11 cellular contexts compared by ENCODE assay signal in genomic region chr4:184348311-184349233, GRCh38.
A peak's percentile ranks its signal among the peaks of the same experiment; 100 is the strongest.
DNase-seq lines count a peak whose midpoint lies in the region; ATAC-seq and TF ChIP-seq lines count a peak whose summit lies in the region.
"Had no signal": no experiment of that assay in that cellular context is flagged by ENCODE, and none has a peak within 500 bp of the region (broad histone marks: within the 10 kb centered on the region; RNA-seq: fewer than 3 reads in every experiment).

No MANE protein-coding gene starts in this region.

- H3K27me3 Mint-ChIP-seq in natural killer cell (ENCODE audit: low read depth in 2 of 2): no peaks in the 10 kb centered on the region
- no peaks in the 10 kb centered on the region for H3K27me3 Mint-ChIP-seq in activated T-helper 2 cell treated with anti-CD3 and anti-CD28 coated beads, Interferon-gamma antibody, Interleukin-2, Interleukin-4, amounts not matched to agents 10 μg/mL and 5 μg/mL and 100 μg/mL, durations not matched to agents 14 hours and 24 hours and 36 hours (ENCODE audit: low read depth)

- peak overlapping the region; percentile 11 for H2AFZ ChIP-seq in ACC112 (ENCODE audit: low read length, unreplicated experiment)

- TF ChIP-seq POLR2A in esophagus squamous epithelium (IDR thresholded peaks at IDR 0.05): no peak

- H3K27me3 ChIP-seq in ACC112 (ENCODE audit: insufficient read depth, low read length): no peaks in the 10 kb centered on the region
- no peaks in the 10 kb centered on the region for H3K27me3 ChIP-seq in esophagus squamous epithelium
- H3K27me3 ChIP-seq: BE2C had no signal

- H3K9me3 Mint-ChIP-seq in natural killer cell: no peaks in the 10 kb centered on the region
- no peaks in the 10 kb centered on the region for H3K9me3 Mint-ChIP-seq in activated T-helper 2 cell treated with anti-CD3 and anti-CD28 coated beads, Interferon-gamma antibody, Interleukin-2, Interleukin-4, amounts not matched to agents 10 μg/mL and 5 μg/mL and 100 μg/mL, durations not matched to agents 14 hours and 24 hours and 36 hours
- H3K9me3 Mint-ChIP-seq: naive thymus-derived CD4-positive, alpha-beta T cell had no signal

- H3K27ac Mint-ChIP-seq in natural killer cell: peak overlapping the region; percentile 82 to 89
- no peak overlapping the region for H3K27ac Mint-ChIP-seq in activated T-helper 2 cell treated with anti-CD3 and anti-CD28 coated beads, Interferon-gamma antibody, Interleukin-2, Interleukin-4, amounts not matched to agents 10 μg/mL and 5 μg/mL and 100 μg/mL, durations not matched to agents 14 hours and 24 hours and 36 hours
- H3K27ac Mint-ChIP-seq: naive thymus-derived CD4-positive, alpha-beta T cell had no signal

- ATAC-seq in natural killer cell (no peak), HG02840 (IDR thresholded peaks at IDR 0.05; ENCODE audit: low FRiP score, unreplicated experiment) (no peak), HG03520 (IDR thresholded peaks at IDR 0.05; ENCODE audit: unreplicated experiment) (no peak)
- ATAC-seq: naive thymus-derived CD4-positive, alpha-beta T cell had no signal

- no peaks in the 10 kb centered on the region for H3K9me3 ChIP-seq in esophagus squamous epithelium
- H3K9me3 ChIP-seq: BE2C had no signal

- no peak overlapping the region for H3K27ac ChIP-seq in ACC112 (ENCODE audit: low read depth, low read length)
- peak overlapping the region; percentile 91 to 98 (median 94) for H3K27ac ChIP-seq in esophagus squamous epithelium

- peak overlapping the region; percentile 83 for H3K4me3 Mint-ChIP-seq in natural killer cell
- no peak overlapping the region for H3K4me3 Mint-ChIP-seq in activated T-helper 2 cell treated with anti-CD3 and anti-CD28 coated beads, Interferon-gamma antibody, Interleukin-2, Interleukin-4, amounts not matched to agents 10 μg/mL and 5 μg/mL and 100 μg/mL, durations not matched to agents 14 hours and 24 hours and 36 hours (ENCODE audit: low read depth)
- H3K4me3 Mint-ChIP-seq: naive thymus-derived CD4-positive, alpha-beta T cell had no signal

- intact Hi-C loops in esophagus squamous epithelium (cut with DNase I): no loop called here
- intact Hi-C loops in natural killer cell (cut with micrococcal nuclease): loop anchor here (10.0 kb wide), 3 partner anchors 84 to 186 kb away; partner anchors contain the start of gene IRF2
- intact Hi-C loops in activated T-helper 2 cell treated with anti-CD3 and anti-CD28 coated beads, Interferon-gamma antibody, Interleukin-2, Interleukin-4, amounts not matched to agents 10 μg/mL and 5 μg/mL and 100 μg/mL, durations not matched to agents 14 hours and 24 hours and 36 hours (cut with micrococcal nuclease): no loop called here

- TF ChIP-seq CTCF in esophagus squamous epithelium (IDR thresholded peaks at IDR 0.05) (no peak), natural killer cell (IDR thresholded peaks at IDR 0.05) (no peak)

- no peak overlapping the region for H3K4me3 ChIP-seq in ACC112 (ENCODE audit: low read depth, low read length)
- H3K4me3 ChIP-seq in esophagus squamous epithelium: no peak overlapping the region

- H3K4me1 Mint-ChIP-seq in natural killer cell: peaks cover 60 to 64% of the 10 kb centered on the region in 2 donors
- peaks cover 18% of the 10 kb centered on the region for H3K4me1 Mint-ChIP-seq in activated T-helper 2 cell treated with anti-CD3 and anti-CD28 coated beads, Interferon-gamma antibody, Interleukin-2, Interleukin-4, amounts not matched to agents 10 μg/mL and 5 μg/mL and 100 μg/mL, durations not matched to agents 14 hours and 24 hours and 36 hours (ENCODE audit: low read depth)

- DNase-seq in NCI-H510A treated with DMSO at 0.1 percent for 48 hours (lab: John Stamatoyannopoulos, UW): peak; percentile 18
- no peak for DNase-seq in esophagus squamous epithelium (lab: John Stamatoyannopoulos, UW)
- DNase-seq in natural killer cell: no peak
- DNase-seq in NCI-H2196 (lab: John Stamatoyannopoulos, UW; ENCODE audit: unreplicated experiment): no peak
- no peak for DNase-seq in activated T-helper 2 cell treated with anti-CD3 and anti-CD28 coated beads, Interferon-gamma antibody, Interleukin-2, Interleukin-4, amounts not matched to agents 10 μg/mL and 5 μg/mL and 100 μg/mL, durations not matched to agents 14 hours and 24 hours and 36 hours (ENCODE audit: low spot score)
- DNase-seq: BE2C; naive thymus-derived CD4-positive, alpha-beta T cell; NCI-H345 had no signal

- 52 to 54% methylated on average over 15 of the region's 15 CpGs for WGBS in esophagus squamous epithelium, 2 donors

- H3K4me1 ChIP-seq in ACC112 (ENCODE audit: control insufficient read depth, insufficient read depth, low read length, unreplicated experiment) (peaks cover 7% of the 10 kb centered on the region), esophagus squamous epithelium (peaks cover 47 to 68% (median 47%) of the 10 kb centered on the region in 3 donors)

- H3K36me3 ChIP-seq in ACC112 (ENCODE audit: insufficient read depth, low read length): no peaks in the 10 kb centered on the region
- H3K36me3 ChIP-seq in esophagus squamous epithelium: no peaks in the 10 kb centered on the region
- H3K36me3 ChIP-seq: BE2C had no signal

- no peaks in the 10 kb centered on the region for H3K79me2 ChIP-seq in ACC112 (ENCODE audit: control insufficient read depth, insufficient read depth, low read length, unreplicated experiment)

- H3K36me3 Mint-ChIP-seq in natural killer cell: no peaks in the 10 kb centered on the region
- no peaks in the 10 kb centered on the region for H3K36me3 Mint-ChIP-seq in activated T-helper 2 cell treated with anti-CD3 and anti-CD28 coated beads, Interferon-gamma antibody, Interleukin-2, Interleukin-4, amounts not matched to agents 10 μg/mL and 5 μg/mL and 100 μg/mL, durations not matched to agents 14 hours and 24 hours and 36 hours (ENCODE audit: low read depth)
- H3K36me3 Mint-ChIP-seq: naive thymus-derived CD4-positive, alpha-beta T cell had no signal
